9 cellular contexts compared by ENCODE assay signal in genomic region chr2:120867290-120868231, GRCh38.
A peak's percentile ranks its signal among the peaks of the same experiment; 100 is the strongest.
DNase-seq lines count a peak whose midpoint lies in the region; ATAC-seq and TF ChIP-seq lines count a peak whose summit lies in the region.
"Had no signal": no experiment of that assay in that cellular context is flagged by ENCODE, and none has a peak within 500 bp of the region (broad histone marks: within the 10 kb centered on the region; RNA-seq: fewer than 3 reads in every experiment).

No MANE protein-coding gene starts in this region.

- H3K9me3 Mint-ChIP-seq in natural killer cell treated with Interleukin-12 subunit alpha and Interleukin-12 subunit beta and Interleukin-15 and Interleukin-18, amount 100 ng/mL, for 72 hours = no peaks in the 10 kb centered on the region

- no peak for TF ChIP-seq EP300 in gastroesophageal sphincter (IDR thresholded peaks at IDR 0.05)

- ATAC-seq in SK-N-SH treated with all-trans-retinoic acid at 6 μM for 48 hours (peak; percentile 97), gastroesophageal sphincter (peak; percentile 89), GM21825 (IDR thresholded peaks at IDR 0.05; ENCODE audit: unreplicated experiment) (no peak), GM21390 (IDR thresholded peaks at IDR 0.05; ENCODE audit: unreplicated experiment) (no peak)
- ATAC-seq in natural killer cell treated with Interleukin-12 subunit alpha and Interleukin-12 subunit beta and Interleukin-15 and Interleukin-18, amount 100 ng/mL, for 72 hours = no peak
- ATAC-seq: GM12878 had no signal

- H3K4me1 Mint-ChIP-seq in natural killer cell treated with Interleukin-12 subunit alpha and Interleukin-12 subunit beta and Interleukin-15 and Interleukin-18, amount 100 ng/mL, for 72 hours (ENCODE audit: low read depth in 2 of 2) = no peaks in the 10 kb centered on the region

- peak overlapping the region; percentile 2 to 55 for H3K4me3 ChIP-seq in gastroesophageal sphincter
- H3K4me3 ChIP-seq: GM12878 had no signal

- H3K27me3 ChIP-seq in gastroesophageal sphincter = no peaks in the 10 kb centered on the region

- H3K36me3 Mint-ChIP-seq in natural killer cell treated with Interleukin-12 subunit alpha and Interleukin-12 subunit beta and Interleukin-15 and Interleukin-18, amount 100 ng/mL, for 72 hours = no peaks in the 10 kb centered on the region

- TF ChIP-seq POLR2A in gastroesophageal sphincter (IDR thresholded peaks at IDR 0.05) = peak in 1 of 2 donors; percentile 20

- peak overlapping the region; percentile 72 to 90 (median 87) for H3K27ac ChIP-seq in gastroesophageal sphincter

- H3K4me3 Mint-ChIP-seq in natural killer cell treated with Interleukin-12 subunit alpha and Interleukin-12 subunit beta and Interleukin-15 and Interleukin-18, amount 100 ng/mL, for 72 hours = no peak overlapping the region

- TF ChIP-seq CTCF in gastroesophageal sphincter (IDR thresholded peaks at IDR 0.05) = peak in 2 of 4 experiments; percentile 15 to 28

- H3K27me3 Mint-ChIP-seq in natural killer cell treated with Interleukin-12 subunit alpha and Interleukin-12 subunit beta and Interleukin-15 and Interleukin-18, amount 100 ng/mL, for 72 hours = peaks cover 12 to 25% of the 10 kb centered on the region in 2 donors

- no peaks in the 10 kb centered on the region for H3K36me3 ChIP-seq in gastroesophageal sphincter

- H3K4me1 ChIP-seq in gastroesophageal sphincter = peaks cover 0 to 69% (median 17%) of the 10 kb centered on the region in 3 donors

- DNase-seq in COLO668 (lab: John Stamatoyannopoulos, UW; ENCODE audit: unreplicated experiment) (peak; percentile 59), occipital lobe (lab: John Stamatoyannopoulos, UW) (peak; percentile 47), HuH-7.5 (ENCODE audit: low spot score) (no peak)
- no peak for DNase-seq in natural killer cell treated with Interleukin-12 subunit alpha and Interleukin-12 subunit beta and Interleukin-15 and Interleukin-18, amount 100 ng/mL, for 72 hours (ENCODE audit: low spot score)

- WGBS in gastroesophageal sphincter (ENCODE audit: low coverage in 1 of 2), 2 donors = 0 to 3% methylated on average over 8 to 17 of the region's 54 CpGs

- no peak overlapping the region for H3K27ac Mint-ChIP-seq in natural killer cell treated with Interleukin-12 subunit alpha and Interleukin-12 subunit beta and Interleukin-15 and Interleukin-18, amount 100 ng/mL, for 72 hours

- H3K9me3 ChIP-seq in gastroesophageal sphincter = no peaks in the 10 kb centered on the region

TF ChIP-seq in SK-N-SH treated with all-trans-retinoic acid at 6 μM for 48 hours, 23 proteins besides CTCF, POLR2A, EP300 and RAD21:
- TF ChIP-seq ZNF8 (CRISPR knock-in tag; IDR thresholded peaks at IDR 0.05) (no peak), ZFP3 (CRISPR knock-in tag; IDR thresholded peaks at IDR 0.05) (no peak), CSRNP3 (CRISPR knock-in tag; IDR thresholded peaks at IDR 0.05) (no peak), ZC3H10 (CRISPR knock-in tag; IDR thresholded peaks at IDR 0.05) (no peak), ZNF565 (CRISPR knock-in tag; conservative IDR thresholded peaks at IDR 0.05; ENCODE audit: low read depth) (no peak), ISL1 (CRISPR knock-in tag; IDR thresholded peaks at IDR 0.05) (no peak), ARNTL (CRISPR knock-in tag; IDR thresholded peaks at IDR 0.05; ENCODE audit: borderline replicate concordance, low read depth) (no peak), OSR1 (CRISPR knock-in tag; IDR thresholded peaks at IDR 0.05) (no peak), TCF4 (CRISPR knock-in tag; IDR thresholded peaks at IDR 0.05; ENCODE audit: borderline replicate concordance) (no peak), TOX (CRISPR knock-in tag; IDR thresholded peaks at IDR 0.05; ENCODE audit: borderline replicate concordance) (no peak), PATZ1 (CRISPR knock-in tag; IDR thresholded peaks at IDR 0.05; ENCODE audit: borderline replicate concordance) (no peak), ZNF70 (CRISPR knock-in tag; IDR thresholded peaks at IDR 0.05) (no peak), CSDC2 (CRISPR knock-in tag; IDR thresholded peaks at IDR 0.05) (no peak), ZFP30 (CRISPR knock-in tag; IDR thresholded peaks at IDR 0.05) (no peak), GLIS3 (CRISPR knock-in tag; IDR thresholded peaks at IDR 0.05) (no peak), TSHZ2 (CRISPR knock-in tag; IDR thresholded peaks at IDR 0.05) (no peak), SNAI2 (CRISPR knock-in tag; IDR thresholded peaks at IDR 0.05) (no peak), BACH2 (CRISPR knock-in tag; IDR thresholded peaks at IDR 0.05; ENCODE audit: borderline replicate concordance) (no peak), POU6F1 (CRISPR knock-in tag; IDR thresholded peaks at IDR 0.05; ENCODE audit: borderline replicate concordance, low read depth) (no peak)

Comparison
In these comparisons a context has a peak if more than half of its experiments do, and no peak if none do; other contexts are left out.
1. DNase-seq: peak in COLO668 (single experiment) and occipital lobe (single experiment); none in natural killer cell treated with Interleukin-12 subunit alpha and Interleukin-12 subunit beta and Interleukin-15 and Interleukin-18, amount 100 ng/mL, for 72 hours (single experiment) and HuH-7.5 (single experiment).
2. ATAC-seq: peak in SK-N-SH treated with all-trans-retinoic acid at 6 μM for 48 hours (single experiment) and gastroesophageal sphincter (single experiment); none in GM21825 (single experiment), GM21390 (single experiment) and natural killer cell treated with Interleukin-12 subunit alpha and Interleukin-12 subunit beta and Interleukin-15 and Interleukin-18, amount 100 ng/mL, for 72 hours (0 of 2).